Comparison of ENCODE assay signal across 11 cellular contexts in genomic region chr7:132666076-132666775, GRCh38.
DNase-seq lines count a peak whose midpoint lies in the region; ATAC-seq lines count a peak whose summit lies in the region.
"Had no signal": no experiment of that assay in that cellular context is flagged by ENCODE, and none has a peak within 500 bp of the region (broad histone marks: within the 10 kb centered on the region; RNA-seq: fewer than 3 reads in every experiment).

No MANE protein-coding gene starts in this region.

- peaks cover 11% of the 10 kb centered on the region for H3K4me1 Mint-ChIP-seq in activated naive CD4-positive, alpha-beta T cell treated with anti-CD3 and anti-CD28 coated beads, Interleukin-2, amount 50 U/mL, for 24 hours
- H3K4me1 Mint-ChIP-seq in stimulated activated effector memory CD8-positive, alpha-beta T cell treated with anti-CD3 and anti-CD28 coated beads, Interleukin-12 subunit alpha, Interleukin-12 subunit beta, amount 100 ng/mL, for 72 hours, result peaks cover 10% of the 10 kb centered on the region

- no peaks in the 10 kb centered on the region for H3K9me3 ChIP-seq in effector memory CD4-positive, alpha-beta T cell (ENCODE audit: control insufficient read depth, low read length)

- DNase-seq in activated naive CD4-positive, alpha-beta T cell (lab: John Stamatoyannopoulos, UW), result no peak
- DNase-seq in RPMI8226 (peak; percentile 42), NCI-H187 treated with DMSO at 0.1 percent for 48 hours (lab: John Stamatoyannopoulos, UW) (no peak)
- DNase-seq in effector memory CD4-positive, alpha-beta T cell, result no peak
- DNase-seq in stimulated activated effector memory CD8-positive, alpha-beta T cell treated with anti-CD3 and anti-CD28 coated beads, Interleukin-12 subunit alpha, Interleukin-12 subunit beta, amount 100 ng/mL, for 72 hours (ENCODE audit: low spot score in 2 of 2), result no peak
- DNase-seq: kidney glomerular epithelial cell, NCI-H526 treated with DMSO at 0.1 percent for 48 hours had no signal

- no peaks in the 10 kb centered on the region for H3K27me3 ChIP-seq in effector memory CD4-positive, alpha-beta T cell (replicated peaks; ENCODE audit: control insufficient read depth, insufficient read depth, low read length, poor library complexity, severe bottlenecking)

- H3K36me3 ChIP-seq in effector memory CD4-positive, alpha-beta T cell (ENCODE audit: control insufficient read depth, insufficient read depth, low read length), result no peaks in the 10 kb centered on the region

- peak; percentile 81 for ATAC-seq in stimulated activated effector memory CD8-positive, alpha-beta T cell treated with anti-CD3 and anti-CD28 coated beads, Interleukin-12 subunit alpha, Interleukin-12 subunit beta, amount 100 ng/mL, for 72 hours
- ATAC-seq in GM18498 (IDR thresholded peaks at IDR 0.05; ENCODE audit: unreplicated experiment), result no peak
- no peak for ATAC-seq in HG03095 (IDR thresholded peaks at IDR 0.05; ENCODE audit: unreplicated experiment)

- no peak overlapping the region for H3K27ac Mint-ChIP-seq in activated naive CD4-positive, alpha-beta T cell treated with anti-CD3 and anti-CD28 coated beads, Interleukin-2, amount 50 U/mL, for 24 hours
- peak overlapping the region; percentile 57 for H3K27ac Mint-ChIP-seq in stimulated activated effector memory CD8-positive, alpha-beta T cell treated with anti-CD3 and anti-CD28 coated beads, Interleukin-12 subunit alpha, Interleukin-12 subunit beta, amount 100 ng/mL, for 72 hours

- H3K27ac ChIP-seq in effector memory CD4-positive, alpha-beta T cell (ENCODE audit: insufficient read depth, low read length, poor library complexity, severe bottlenecking), result no peak overlapping the region
- H3K27ac ChIP-seq: C4-2B had no signal

- no peaks in the 10 kb centered on the region for H3K36me3 Mint-ChIP-seq in activated naive CD4-positive, alpha-beta T cell treated with anti-CD3 and anti-CD28 coated beads, Interleukin-2, amount 50 U/mL, for 24 hours
- no peaks in the 10 kb centered on the region for H3K36me3 Mint-ChIP-seq in stimulated activated effector memory CD8-positive, alpha-beta T cell treated with anti-CD3 and anti-CD28 coated beads, Interleukin-12 subunit alpha, Interleukin-12 subunit beta, amount 100 ng/mL, for 72 hours

- H3K9me3 Mint-ChIP-seq in activated naive CD4-positive, alpha-beta T cell treated with anti-CD3 and anti-CD28 coated beads, Interleukin-2, amount 50 U/mL, for 24 hours, result no peaks in the 10 kb centered on the region
- H3K9me3 Mint-ChIP-seq in stimulated activated effector memory CD8-positive, alpha-beta T cell treated with anti-CD3 and anti-CD28 coated beads, Interleukin-12 subunit alpha, Interleukin-12 subunit beta, amount 100 ng/mL, for 72 hours, result peaks cover 4% of the 10 kb centered on the region

- peak overlapping the region; percentile 62 for H3K4me3 Mint-ChIP-seq in activated naive CD4-positive, alpha-beta T cell treated with anti-CD3 and anti-CD28 coated beads, Interleukin-2, amount 50 U/mL, for 24 hours
- H3K4me3 Mint-ChIP-seq in stimulated activated effector memory CD8-positive, alpha-beta T cell treated with anti-CD3 and anti-CD28 coated beads, Interleukin-12 subunit alpha, Interleukin-12 subunit beta, amount 100 ng/mL, for 72 hours, result peak overlapping the region; percentile 15

- H3K4me1 ChIP-seq in effector memory CD4-positive, alpha-beta T cell (ENCODE audit: control insufficient read depth, insufficient read depth, low read length, poor library complexity, severe bottlenecking), result peaks cover 3% of the 10 kb centered on the region

- no peaks in the 10 kb centered on the region for H3K27me3 Mint-ChIP-seq in activated naive CD4-positive, alpha-beta T cell treated with anti-CD3 and anti-CD28 coated beads, Interleukin-2, amount 50 U/mL, for 24 hours

- peak overlapping the region; percentile 1 for H3K4me3 ChIP-seq in effector memory CD4-positive, alpha-beta T cell (ENCODE audit: insufficient read depth, low read depth, low read length, poor library complexity, severe bottlenecking)
